In the genomic region with DNA sequence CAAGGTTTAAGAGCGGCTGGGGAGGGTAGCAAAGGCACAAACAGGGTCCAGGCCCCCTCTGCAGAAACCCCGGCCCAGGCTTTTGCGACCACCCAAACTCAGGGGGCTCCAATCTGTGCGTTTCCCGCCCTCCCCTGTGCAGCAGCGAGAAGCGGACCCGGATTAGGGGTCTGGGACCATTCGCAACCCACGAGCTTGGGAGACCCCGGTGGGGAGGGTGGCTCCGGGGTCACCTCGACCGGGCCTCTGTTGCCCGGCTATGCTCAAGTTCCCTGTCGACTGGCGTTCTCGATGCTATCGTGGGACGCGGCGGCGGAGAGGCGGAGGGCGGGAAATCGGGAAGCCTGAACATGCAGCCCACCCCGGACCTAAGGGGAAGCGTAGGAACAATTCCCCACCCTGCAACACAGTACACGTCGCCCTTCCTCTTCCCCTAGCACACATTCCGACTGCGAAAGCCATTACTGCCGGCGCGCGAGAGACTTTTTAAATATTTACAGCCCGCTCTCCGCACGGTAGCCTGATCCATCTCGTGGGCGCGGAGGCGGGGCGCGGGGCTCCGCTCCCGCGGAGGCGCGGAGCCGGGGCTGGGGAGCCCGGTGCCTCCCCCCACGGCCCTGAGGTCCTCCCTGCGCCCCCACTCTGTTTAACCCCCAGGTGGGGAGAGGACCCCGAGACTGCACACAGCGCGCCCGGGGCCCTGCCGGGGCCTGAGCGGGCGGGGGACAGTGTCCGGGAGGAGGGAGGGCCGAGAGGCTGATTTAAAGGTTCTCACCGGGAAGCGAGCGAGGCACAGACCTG, we compare ENCODE assay signal across 9 cellular contexts. TPM values are rescaled to one million over a fixed set of nuclear protein-coding genes. Genes with fewer than 3 reads are reported as not detected.
A peak's percentile ranks its signal among the peaks of the same experiment; 100 is the strongest.
DNase-seq lines count a peak whose midpoint lies in the region; ATAC-seq and TF ChIP-seq lines count a peak whose summit lies in the region.
"Had no signal": no experiment of that assay in that cellular context is flagged by ENCODE, and none has a peak within 500 bp of the region (broad histone marks: within the 10 kb centered on the region; RNA-seq: fewer than 3 reads in every experiment).

No MANE protein-coding gene starts in this region.

- H3K4me3 ChIP-seq in HAP-1 (peak overlapping the region; percentile 47), skeletal muscle satellite cell (ENCODE audit: low read length) (peak overlapping the region; percentile 75)
- H3K4me3 ChIP-seq: K562 had no signal

- peak overlapping the region; percentile 75 for H3K9ac ChIP-seq in skeletal muscle satellite cell (ENCODE audit: low read depth, low read length)

- CTCF ChIA-PET in activated CD8-positive, alpha-beta T cell treated with anti-CD3 and anti-CD28 coated beads for 36 hours (lab: Charles Lee) = interaction anchor here (1.3 kb wide), 1 partner anchor 136 kb away, joined by 3 read pairs; no protein-coding TSS in a partner anchor

- H3K27ac Mint-ChIP-seq in activated CD8-positive, alpha-beta T cell treated with anti-CD3 and anti-CD28 coated beads for 36 hours = no peak overlapping the region

- peaks cover 16% of the 10 kb centered on the region for H3K4me1 Mint-ChIP-seq in activated CD8-positive, alpha-beta T cell treated with anti-CD3 and anti-CD28 coated beads for 36 hours (ENCODE audit: low read depth)

- peak overlapping the region; percentile 92 for H3K4me2 ChIP-seq in skeletal muscle satellite cell (ENCODE audit: low read length)

- H3K27me3 ChIP-seq in HAP-1 (ENCODE audit: low read depth) (no peaks in the 10 kb centered on the region), skeletal muscle satellite cell (ENCODE audit: control insufficient read depth, insufficient read depth, low read length) (peaks cover 42% of the 10 kb centered on the region)

- no peaks in the 10 kb centered on the region for H3K9me3 ChIP-seq in HAP-1
- H3K9me3 ChIP-seq in skeletal muscle satellite cell (replicated peaks; ENCODE audit: low read length) = no peaks in the 10 kb centered on the region

- H3K4me1 ChIP-seq in HAP-1 = peaks cover 32% of the 10 kb centered on the region
- peaks cover 6% of the 10 kb centered on the region for H3K4me1 ChIP-seq in skeletal muscle satellite cell (ENCODE audit: control insufficient read depth, insufficient read depth, low read length)

- in situ Hi-C loops in HAP-1 (cut with MboI; ENCODE audit: low sequenced_read_pairs) = loop anchor here (5.0 kb wide), 1 partner anchor 39 kb away; no protein-coding TSS in a partner anchor

- H3K27me3 Mint-ChIP-seq in activated CD8-positive, alpha-beta T cell treated with anti-CD3 and anti-CD28 coated beads for 36 hours = no peaks in the 10 kb centered on the region

- H3K36me3 ChIP-seq in HAP-1 (replicated peaks) (peaks cover 11% of the 10 kb centered on the region), skeletal muscle satellite cell (ENCODE audit: insufficient read depth, low read length) (no peaks in the 10 kb centered on the region)

- DNase-seq in HAP-1 (ENCODE audit: low spot score in 2 of 2) (peak in 1 of 2 experiments; percentile 59), hepatic stellate cell (ENCODE audit: low spot score) (peak; percentile 46), hypothalamus (lab: John Stamatoyannopoulos, UW) (no peak), SIG-M5 treated with dmso at 0.1 percent for 504 hours (lab: John Stamatoyannopoulos, UW; ENCODE audit: unreplicated experiment) (no peak), epidermal melanocyte (ENCODE audit: insufficient read length, low spot score) (no peak)
- DNase-seq in activated CD8-positive, alpha-beta T cell treated with anti-CD3 and anti-CD28 coated beads for 36 hours = no peak

- H3K4me3 Mint-ChIP-seq in activated CD8-positive, alpha-beta T cell treated with anti-CD3 and anti-CD28 coated beads for 36 hours = peak overlapping the region; percentile 57

- POLR2A ChIA-PET in activated CD8-positive, alpha-beta T cell treated with anti-CD3 and anti-CD28 coated beads for 36 hours (lab: Charles Lee) = interaction anchor here (0.6 kb wide), 1 partner anchor 29 kb away, joined by 3 read pairs; no protein-coding TSS in a partner anchor

- TF ChIP-seq CTCF in activated CD8-positive, alpha-beta T cell treated with anti-CD3 and anti-CD28 coated beads for 36 hours (IDR thresholded peaks at IDR 0.05) = no peak

- H3K36me3 Mint-ChIP-seq in activated CD8-positive, alpha-beta T cell treated with anti-CD3 and anti-CD28 coated beads for 36 hours (ENCODE audit: low read depth) = no peaks in the 10 kb centered on the region

- no peaks in the 10 kb centered on the region for H3K9me3 Mint-ChIP-seq in activated CD8-positive, alpha-beta T cell treated with anti-CD3 and anti-CD28 coated beads for 36 hours

- intact Hi-C loops in activated CD8-positive, alpha-beta T cell treated with anti-CD3 and anti-CD28 coated beads for 36 hours (cut with micrococcal nuclease) = no loop called here

- ATAC-seq in activated CD8-positive, alpha-beta T cell treated with anti-CD3 and anti-CD28 coated beads for 36 hours = peak; percentile 25
- no peak for ATAC-seq in GM19351 (IDR thresholded peaks at IDR 0.05; ENCODE audit: unreplicated experiment)
- ATAC-seq: K562 had no signal

RNA-seq across cellular contexts. Expression of a gene that starts 48.1 kb away (rescaled TPM):
- total RNA-seq in activated CD8-positive, alpha-beta T cell treated with anti-CD3 and anti-CD28 coated beads for 36 hours = 10 to 100 TPM; 38.3 to 39.6 TPM
- total RNA-seq in skeletal muscle satellite cell (2012; rRNA removed) = 5.6 and 7.0 TPM in 2 replicates
